ENCODE assay signal across 18 cellular contexts in genomic region chr15:77531191-77532000, GRCh38.
A peak's percentile ranks its signal among the peaks of the same experiment; 100 is the strongest.
DNase-seq lines count a peak whose midpoint lies in the region; ATAC-seq and TF ChIP-seq lines count a peak whose summit lies in the region.
"Had no signal": no experiment of that assay in that cellular context is flagged by ENCODE, and none has a peak within 500 bp of the region (broad histone marks: within the 10 kb centered on the region; RNA-seq: fewer than 3 reads in every experiment).

No MANE protein-coding gene starts in this region.

- WGBS in heart right ventricle, 2 donors, result 92 to 95% methylated on average over 26 of the region's 26 CpGs

- H3K36me3 ChIP-seq in heart right ventricle, result no peaks in the 10 kb centered on the region

- DNase-seq in left cardiac atrium, result peak; percentile 14
- DNase-seq in heart right ventricle, result no peak
- peak; percentile 42 for DNase-seq in islet precursor cell
- peak; percentile 59 for DNase-seq in posterior vena cava (ENCODE audit: low spot score)
- DNase-seq in EL, result no peak
- DNase-seq in SK-N-DZ (ENCODE audit: low spot score), result no peak
- DNase-seq: Calu3; CD4-positive, alpha-beta memory T cell; GM23248; HCEC 1CT; KG1; NCI-H1105 treated with DMSO at 0.1 percent for 48 hours; NCI-H1694 treated with DMSO at 0.1 percent for 48 hours; NCI-H524; PC-3; RPMI8226 had no signal

- intact Hi-C loops in left cardiac atrium (cut with DNase I) (no loop called here), heart right ventricle (cut with DNase I) (no loop called here), posterior vena cava (cut with DNase I) (no loop called here)

- H3K27ac ChIP-seq in heart right ventricle, result no peak overlapping the region
- H3K27ac ChIP-seq: A549, GM23248 had no signal

- no peak for TF ChIP-seq CTCF in heart right ventricle (IDR thresholded peaks at IDR 0.05)

- peaks cover 11 to 47% (median 24%) of the 10 kb centered on the region in 9 donors for H3K4me1 ChIP-seq in heart right ventricle
- H3K4me1 ChIP-seq: A549 had no signal

- no peaks in the 10 kb centered on the region for H3K27me3 ChIP-seq in heart right ventricle

- ATAC-seq in left cardiac atrium (no peak), heart right ventricle (no peak), HG03469 (IDR thresholded peaks at IDR 0.05; ENCODE audit: unreplicated experiment) (no peak)
- ATAC-seq: A549, PC-3 had no signal

- no peaks in the 10 kb centered on the region for H3K9me3 ChIP-seq in heart right ventricle
- H3K9me3 ChIP-seq: A549 had no signal

- H3K4me3 ChIP-seq in heart right ventricle, result no peak overlapping the region
- H3K4me3 ChIP-seq: A549, GM23248 had no signal

Comparison
In these comparisons a context has a peak if more than half of its experiments do, and no peak if none do; other contexts are left out.
1. DNase-seq: peak in left cardiac atrium (single experiment), islet precursor cell (single experiment) and posterior vena cava (single experiment); none in heart right ventricle (0 of 2), EL (single experiment) and SK-N-DZ (single experiment).